ENCODE assay signal across 1 cellular context in the genomic region with DNA sequence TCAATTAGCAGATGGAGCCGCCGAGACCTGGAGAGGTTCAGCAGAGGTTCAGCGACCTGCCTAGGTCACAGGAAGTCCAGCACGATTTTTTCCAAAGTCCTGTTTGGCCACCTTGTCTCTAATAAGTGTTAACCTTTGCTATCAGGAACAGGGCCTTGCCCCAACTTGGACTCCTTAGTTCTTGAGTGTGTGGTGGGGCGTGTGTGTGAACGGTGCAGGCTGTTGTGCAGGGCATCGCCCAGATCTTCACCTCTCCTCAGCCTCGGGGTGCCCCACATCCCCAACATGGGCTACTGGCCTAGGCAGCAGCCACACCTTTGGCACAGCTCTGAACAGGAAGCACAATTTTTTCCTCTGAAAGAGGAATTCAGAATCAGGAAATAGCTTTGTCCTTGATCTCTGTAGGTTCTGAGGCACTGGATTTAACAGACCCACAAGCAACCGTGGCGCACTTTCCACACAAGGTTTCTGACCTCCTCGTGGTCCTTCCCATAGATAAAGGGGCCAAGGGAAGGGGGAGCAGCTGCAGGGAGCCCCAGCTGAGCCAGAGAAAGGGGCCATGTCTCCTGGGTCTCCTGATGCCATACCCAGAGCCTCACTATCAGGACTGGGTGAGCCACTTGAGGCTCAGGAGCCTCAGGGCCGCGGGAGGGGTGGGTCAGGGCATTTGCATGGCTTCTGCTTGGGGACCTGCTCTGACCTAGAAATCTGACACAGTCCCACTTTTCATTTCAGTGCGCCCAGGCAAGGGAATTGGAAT.
TF ChIP-seq lines count a peak whose summit lies in the region.

No MANE protein-coding gene starts in this region.

TF ChIP-seq in HepG2, 621 proteins besides CTCF, POLR2A, EP300 and RAD21 (continued from another document):
- TF ChIP-seq AHDC1 (CRISPR knock-in tag; IDR thresholded peaks at IDR 0.05; ENCODE audit: borderline replicate concordance) (0 out of 2 replicates have a peak, but pooled peaks have one; percentile 38), ZNF709 (CRISPR knock-in tag; IDR thresholded peaks at IDR 0.05) (no peak), ZNF567 (CRISPR knock-in tag; IDR thresholded peaks at IDR 0.05; ENCODE audit: borderline replicate concordance) (no peak), ZNF891 (CRISPR knock-in tag; IDR thresholded peaks at IDR 0.05) (no peak), ZNF460 (CRISPR knock-in tag; IDR thresholded peaks at IDR 0.05; ENCODE audit: borderline replicate concordance) (no peak), ZNF598 (CRISPR knock-in tag; IDR thresholded peaks at IDR 0.05; ENCODE audit: borderline replicate concordance) (peak; percentile 70; the same call in 1 of the 2 replicates), ZNF44 (CRISPR knock-in tag; IDR thresholded peaks at IDR 0.05) (0 out of 2 replicates have a peak, but pooled peaks have one; percentile 49), JUNB (CRISPR knock-in tag; IDR thresholded peaks at IDR 0.05; ENCODE audit: borderline replicate concordance) (no peak), ISL2 (CRISPR knock-in tag; IDR thresholded peaks at IDR 0.05) (no peak), ZNF274 (CRISPR knock-in tag; IDR thresholded peaks at IDR 0.05) (0 out of 2 replicates have a peak, but pooled peaks have one; percentile 21)
- TF ChIP-seq, protein P1, sequence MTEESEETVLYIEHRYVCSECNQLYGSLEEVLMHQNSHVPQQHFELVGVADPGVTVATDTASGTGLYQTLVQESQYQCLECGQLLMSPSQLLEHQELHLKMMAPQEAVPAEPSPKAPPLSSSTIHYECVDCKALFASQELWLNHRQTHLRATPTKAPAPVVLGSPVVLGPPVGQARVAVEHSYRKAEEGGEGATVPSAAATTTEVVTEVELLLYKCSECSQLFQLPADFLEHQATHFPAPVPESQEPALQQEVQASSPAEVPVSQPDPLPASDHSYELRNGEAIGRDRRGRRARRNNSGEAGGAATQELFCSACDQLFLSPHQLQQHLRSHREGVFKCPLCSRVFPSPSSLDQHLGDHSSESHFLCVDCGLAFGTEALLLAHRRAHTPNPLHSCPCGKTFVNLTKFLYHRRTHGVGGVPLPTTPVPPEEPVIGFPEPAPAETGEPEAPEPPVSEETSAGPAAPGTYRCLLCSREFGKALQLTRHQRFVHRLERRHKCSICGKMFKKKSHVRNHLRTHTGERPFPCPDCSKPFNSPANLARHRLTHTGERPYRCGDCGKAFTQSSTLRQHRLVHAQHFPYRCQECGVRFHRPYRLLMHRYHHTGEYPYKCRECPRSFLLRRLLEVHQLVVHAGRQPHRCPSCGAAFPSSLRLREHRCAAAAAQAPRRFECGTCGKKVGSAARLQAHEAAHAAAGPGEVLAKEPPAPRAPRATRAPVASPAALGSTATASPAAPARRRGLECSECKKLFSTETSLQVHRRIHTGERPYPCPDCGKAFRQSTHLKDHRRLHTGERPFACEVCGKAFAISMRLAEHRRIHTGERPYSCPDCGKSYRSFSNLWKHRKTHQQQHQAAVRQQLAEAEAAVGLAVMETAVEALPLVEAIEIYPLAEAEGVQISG (CRISPR knock-in tag; IDR thresholded peaks at IDR 0.05), result no peak
- TF ChIP-seq, protein P2, sequence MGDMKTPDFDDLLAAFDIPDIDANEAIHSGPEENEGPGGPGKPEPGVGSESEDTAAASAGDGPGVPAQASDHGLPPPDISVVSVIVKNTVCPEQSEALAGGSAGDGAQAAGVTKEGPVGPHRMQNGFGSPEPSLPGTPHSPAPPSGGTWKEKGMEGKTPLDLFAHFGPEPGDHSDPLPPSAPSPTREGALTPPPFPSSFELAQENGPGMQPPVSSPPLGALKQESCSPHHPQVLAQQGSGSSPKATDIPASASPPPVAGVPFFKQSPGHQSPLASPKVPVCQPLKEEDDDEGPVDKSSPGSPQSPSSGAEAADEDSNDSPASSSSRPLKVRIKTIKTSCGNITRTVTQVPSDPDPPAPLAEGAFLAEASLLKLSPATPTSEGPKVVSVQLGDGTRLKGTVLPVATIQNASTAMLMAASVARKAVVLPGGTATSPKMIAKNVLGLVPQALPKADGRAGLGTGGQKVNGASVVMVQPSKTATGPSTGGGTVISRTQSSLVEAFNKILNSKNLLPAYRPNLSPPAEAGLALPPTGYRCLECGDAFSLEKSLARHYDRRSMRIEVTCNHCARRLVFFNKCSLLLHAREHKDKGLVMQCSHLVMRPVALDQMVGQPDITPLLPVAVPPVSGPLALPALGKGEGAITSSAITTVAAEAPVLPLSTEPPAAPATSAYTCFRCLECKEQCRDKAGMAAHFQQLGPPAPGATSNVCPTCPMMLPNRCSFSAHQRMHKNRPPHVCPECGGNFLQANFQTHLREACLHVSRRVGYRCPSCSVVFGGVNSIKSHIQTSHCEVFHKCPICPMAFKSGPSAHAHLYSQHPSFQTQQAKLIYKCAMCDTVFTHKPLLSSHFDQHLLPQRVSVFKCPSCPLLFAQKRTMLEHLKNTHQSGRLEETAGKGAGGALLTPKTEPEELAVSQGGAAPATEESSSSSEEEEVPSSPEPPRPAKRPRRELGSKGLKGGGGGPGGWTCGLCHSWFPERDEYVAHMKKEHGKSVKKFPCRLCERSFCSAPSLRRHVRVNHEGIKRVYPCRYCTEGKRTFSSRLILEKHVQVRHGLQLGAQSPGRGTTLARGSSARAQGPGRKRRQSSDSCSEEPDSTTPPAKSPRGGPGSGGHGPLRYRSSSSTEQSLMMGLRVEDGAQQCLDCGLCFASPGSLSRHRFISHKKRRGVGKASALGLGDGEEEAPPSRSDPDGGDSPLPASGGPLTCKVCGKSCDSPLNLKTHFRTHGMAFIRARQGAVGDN (CRISPR knock-in tag; IDR thresholded peaks at IDR 0.05), result peak; percentile 49
